8 cellular contexts compared by ENCODE assay signal in the genomic region with DNA sequence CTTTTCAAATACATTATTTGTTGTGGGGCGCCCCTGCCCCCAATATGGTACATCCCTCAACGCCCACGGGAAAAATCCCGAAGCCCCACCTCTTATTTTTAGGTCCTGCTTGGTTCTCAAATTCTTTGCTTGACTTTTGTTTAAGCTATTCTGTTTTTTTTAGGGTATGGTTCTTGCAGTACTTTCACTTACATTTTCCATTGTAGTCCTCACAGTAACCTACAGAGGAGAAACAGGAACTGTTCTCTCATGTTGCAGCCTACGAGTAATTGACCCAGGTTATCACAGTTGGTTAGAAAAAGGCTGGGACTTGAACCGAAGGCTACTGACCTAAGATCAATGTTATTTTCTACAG. TPM values are rescaled to one million over a fixed set of nuclear protein-coding genes. Genes with fewer than 3 reads are reported as not detected.
A peak's percentile ranks its signal among the peaks of the same experiment; 100 is the strongest.
DNase-seq lines count a peak whose midpoint lies in the region; ATAC-seq and TF ChIP-seq lines count a peak whose summit lies in the region.

No MANE protein-coding gene starts in this region.

- peak overlapping the region; percentile 47 to 70 for H3K9ac ChIP-seq in liver (ENCODE audit: low read depth in 1 of 2, low read length in 2 of 2)

- H3K9me3 ChIP-seq in liver (ENCODE audit: control insufficient read depth in 4 of 4, low read length in 3 of 4), result no peaks in the 10 kb centered on the region
- H3K9me3 ChIP-seq in tibial nerve, result no peaks in the 10 kb centered on the region

- peak overlapping the region; percentile 82 for H3K4me3 Mint-ChIP-seq in MCF 10A (ENCODE audit: unreplicated experiment)

- POLR2A ChIA-PET in MCF 10A (lab: Yijun Ruan, JAX), result interaction anchor here (0.6 to 5.9 kb wide), 15 partner anchors 9 to 209 kb away, joined by 3 to 106 read pairs (median 5); no protein-coding TSS in a partner anchor

- TF ChIP-seq EP300 in tibial nerve (IDR thresholded peaks at IDR 0.05), result no peak

- DNase-seq in AG08395 (ENCODE audit: low spot score), result peak; percentile 22
- DNase-seq in NCI-H748 treated with DMSO at 0.1 percent for 48 hours (lab: John Stamatoyannopoulos, UW), result peak; percentile 41
- DNase-seq in MCF 10A (ENCODE audit: unreplicated experiment), result no peak
- peak in 1 of 2 donors; percentile 23 for DNase-seq in tibial nerve (ENCODE audit: low spot score in 2 of 2)
- DNase-seq in HT-29 (ENCODE audit: low spot score), result no peak

- BruUV-seq in MCF 10A (replicated peaks; lab: Mats Ljungman, UMichigan), result no TSS peak

- TF ChIP-seq POLR2A in tibial nerve (IDR thresholded peaks at IDR 0.05), result no peak

- H3K27ac ChIP-seq in liver (ENCODE audit: low read depth in 1 of 2, low read length in 2 of 2) (peak overlapping the region; percentile 75 to 95), tibial nerve (peak overlapping the region; percentile 81 to 96 (median 92))

- H3K36me3 ChIP-seq in liver (ENCODE audit: control insufficient read depth in 4 of 4, insufficient read depth in 3 of 4, low read depth in 1 of 4, low read length in 3 of 4) (no peaks in the 10 kb centered on the region), tibial nerve (no peaks in the 10 kb centered on the region)

- no peak for TF ChIP-seq CTCF in MCF 10A (IDR thresholded peaks at IDR 0.05; ENCODE audit: unreplicated experiment)
- TF ChIP-seq CTCF in liver (IDR thresholded peaks at IDR 0.05; ENCODE audit: low read depth, low read length, missing input control), result no peak
- TF ChIP-seq CTCF in tibial nerve (IDR thresholded peaks at IDR 0.05), result no peak

- CTCF ChIA-PET in MCF 10A (lab: Yijun Ruan, JAX), result interaction anchor here (0.5 to 2.6 kb wide), 4 partner anchors 8 to 143 kb away, joined by 3 to 15 read pairs (median 4); no protein-coding TSS in a partner anchor

- WGBS in liver, result 0% methylated on average over 6 of the region's 6 CpGs
- WGBS in tibial nerve, 2 donors, result 0 to 2% methylated on average over 6 of the region's 6 CpGs

- peaks cover 6% of the 10 kb centered on the region for H3K4me1 Mint-ChIP-seq in MCF 10A (ENCODE audit: insufficient read depth, unreplicated experiment)

- ATAC-seq in GM18517 (IDR thresholded peaks at IDR 0.05; ENCODE audit: unreplicated experiment) (peak; percentile 78), HG02938 (IDR thresholded peaks at IDR 0.05; ENCODE audit: unreplicated experiment) (peak; percentile 73)

- TF ChIP-seq RAD21 in liver (IDR thresholded peaks at IDR 0.05), result no peak

- peaks cover 34% of the 10 kb centered on the region for H3K36me3 Mint-ChIP-seq in MCF 10A (ENCODE audit: insufficient read depth, unreplicated experiment)

- H3K9me3 Mint-ChIP-seq in MCF 10A (ENCODE audit: unreplicated experiment), result no peaks in the 10 kb centered on the region

- intact Hi-C loops in MCF 10A (cut with micrococcal nuclease), result loop anchor here (1.0 to 2.0 kb wide), 3 partner anchors 28 to 141 kb away; no protein-coding TSS in a partner anchor

- H3K27ac Mint-ChIP-seq in MCF 10A (ENCODE audit: low read depth, unreplicated experiment), result peak overlapping the region; percentile 100

- H3K27me3 ChIP-seq in liver (ENCODE audit: control insufficient read depth in 4 of 4, insufficient read depth in 4 of 4, low read length in 3 of 4), result no peaks in the 10 kb centered on the region
- H3K27me3 ChIP-seq in tibial nerve, result no peaks in the 10 kb centered on the region

- no peaks in the 10 kb centered on the region for H3K27me3 Mint-ChIP-seq in MCF 10A (ENCODE audit: insufficient read depth, unreplicated experiment)

- peaks cover 0 to 14% (median 3%) of the 10 kb centered on the region in 4 donors for H3K4me1 ChIP-seq in liver (ENCODE audit: control insufficient read depth in 4 of 4, insufficient read depth in 4 of 4, low read length in 3 of 4)
- H3K4me1 ChIP-seq in tibial nerve, result peaks cover 0 to 28% (median 14%) of the 10 kb centered on the region in 4 donors

- H3K4me3 ChIP-seq in liver (ENCODE audit: low read depth in 1 of 3, low read length in 3 of 3) (peak overlapping the region; percentile 74 to 89 (median 84)), tibial nerve (peak overlapping the region; percentile 79 to 99 (median 96))

TF ChIP-seq in liver, 16 proteins besides CTCF, POLR2A, EP300 and RAD21:
- TF ChIP-seq, protein P1, sequence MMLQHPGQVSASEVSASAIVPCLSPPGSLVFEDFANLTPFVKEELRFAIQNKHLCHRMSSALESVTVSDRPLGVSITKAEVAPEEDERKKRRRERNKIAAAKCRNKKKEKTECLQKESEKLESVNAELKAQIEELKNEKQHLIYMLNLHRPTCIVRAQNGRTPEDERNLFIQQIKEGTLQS (IDR thresholded peaks at IDR 0.05), result no peak
- no peak for TF ChIP-seq TAF1 (conservative IDR thresholded peaks at IDR 0.05)
- TF ChIP-seq SP1 (IDR thresholded peaks at IDR 0.05), result peak; percentile 7
- peak; percentile 24 to 62 for TF ChIP-seq RXRA (IDR thresholded peaks at IDR 0.05)
- TF ChIP-seq, protein P2, sequence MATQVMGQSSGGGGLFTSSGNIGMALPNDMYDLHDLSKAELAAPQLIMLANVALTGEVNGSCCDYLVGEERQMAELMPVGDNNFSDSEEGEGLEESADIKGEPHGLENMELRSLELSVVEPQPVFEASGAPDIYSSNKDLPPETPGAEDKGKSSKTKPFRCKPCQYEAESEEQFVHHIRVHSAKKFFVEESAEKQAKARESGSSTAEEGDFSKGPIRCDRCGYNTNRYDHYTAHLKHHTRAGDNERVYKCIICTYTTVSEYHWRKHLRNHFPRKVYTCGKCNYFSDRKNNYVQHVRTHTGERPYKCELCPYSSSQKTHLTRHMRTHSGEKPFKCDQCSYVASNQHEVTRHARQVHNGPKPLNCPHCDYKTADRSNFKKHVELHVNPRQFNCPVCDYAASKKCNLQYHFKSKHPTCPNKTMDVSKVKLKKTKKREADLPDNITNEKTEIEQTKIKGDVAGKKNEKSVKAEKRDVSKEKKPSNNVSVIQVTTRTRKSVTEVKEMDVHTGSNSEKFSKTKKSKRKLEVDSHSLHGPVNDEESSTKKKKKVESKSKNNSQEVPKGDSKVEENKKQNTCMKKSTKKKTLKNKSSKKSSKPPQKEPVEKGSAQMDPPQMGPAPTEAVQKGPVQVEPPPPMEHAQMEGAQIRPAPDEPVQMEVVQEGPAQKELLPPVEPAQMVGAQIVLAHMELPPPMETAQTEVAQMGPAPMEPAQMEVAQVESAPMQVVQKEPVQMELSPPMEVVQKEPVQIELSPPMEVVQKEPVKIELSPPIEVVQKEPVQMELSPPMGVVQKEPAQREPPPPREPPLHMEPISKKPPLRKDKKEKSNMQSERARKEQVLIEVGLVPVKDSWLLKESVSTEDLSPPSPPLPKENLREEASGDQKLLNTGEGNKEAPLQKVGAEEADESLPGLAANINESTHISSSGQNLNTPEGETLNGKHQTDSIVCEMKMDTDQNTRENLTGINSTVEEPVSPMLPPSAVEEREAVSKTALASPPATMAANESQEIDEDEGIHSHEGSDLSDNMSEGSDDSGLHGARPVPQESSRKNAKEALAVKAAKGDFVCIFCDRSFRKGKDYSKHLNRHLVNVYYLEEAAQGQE (IDR thresholded peaks at IDR 0.05), result peak; percentile 0
- peak; percentile 92 to 97 for TF ChIP-seq EGR1 (IDR thresholded peaks at IDR 0.05; ENCODE audit: low read depth in 2 of 2)
- peak; percentile 17 for TF ChIP-seq YY1 (IDR thresholded peaks at IDR 0.05)
- TF ChIP-seq, protein P3, sequence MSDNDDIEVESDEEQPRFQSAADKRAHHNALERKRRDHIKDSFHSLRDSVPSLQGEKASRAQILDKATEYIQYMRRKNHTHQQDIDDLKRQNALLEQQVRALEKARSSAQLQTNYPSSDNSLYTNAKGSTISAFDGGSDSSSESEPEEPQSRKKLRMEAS (IDR thresholded peaks at IDR 0.05), result peak; percentile 10
TF ChIP-seq in liver: peak in this region for 6.

RNA-seq across cellular contexts. Expression of a gene that starts 0.7 kb away (rescaled TPM):
- total RNA-seq in MCF 10A (2022), result 21.0 and 22.1 TPM in 2 replicates
- total RNA-seq in liver, result 1 to 10 TPM; 3.5 to 7.2 TPM
- 1 to 10 TPM; 1.8 to 5.2 TPM for polyA plus RNA-seq in liver
- total RNA-seq in tibial nerve, result 10 to 100 TPM in 2 of 4 donors, 1 to 10 TPM in 2; 3.6 to 14.2 (median 9.5) TPM
- 0.94 and 2.7 TPM in 2 replicates for total RNA-seq in HT-29 (2014; rRNA removed; shearing (Covaris generic))

Comparison
In these comparisons a context has a peak if more than half of its experiments do, and no peak if none do; other contexts are left out.
1. DNase-seq: peak in AG08395 (single experiment) and NCI-H748 treated with DMSO at 0.1 percent for 48 hours (single experiment); none in MCF 10A (single experiment) and HT-29 (single experiment).